22 cellular contexts compared by ENCODE assay signal in genomic region chr7:391961-392524, GRCh38.
DNase-seq lines count a peak whose midpoint lies in the region; ATAC-seq and TF ChIP-seq lines count a peak whose summit lies in the region.
"Had no signal": no experiment of that assay in that cellular context is flagged by ENCODE, and none has a peak within 500 bp of the region (broad histone marks: within the 10 kb centered on the region; RNA-seq: fewer than 3 reads in every experiment).

No MANE protein-coding gene starts in this region.

- TF ChIP-seq EP300 in sigmoid colon (IDR thresholded peaks at IDR 0.05) = no peak

- intact Hi-C loops in activated CD4-positive, alpha-beta T cell treated with anti-CD3 and anti-CD28 coated beads for 36 hours (cut with DNase I, micrococcal nuclease) = no loop called here
- intact Hi-C loops in sigmoid colon (cut with DNase I) = no loop called here

- TF ChIP-seq CTCF in WTC11 (IDR thresholded peaks at IDR 0.05) = no peak
- TF ChIP-seq CTCF in sigmoid colon (IDR thresholded peaks at IDR 0.05) = no peak
- no peak for TF ChIP-seq CTCF in omental fat pad (IDR thresholded peaks at IDR 0.05)

- no peak overlapping the region for H3K27ac ChIP-seq in sigmoid colon
- H3K27ac ChIP-seq: esophagus squamous epithelium, neutrophil had no signal

- WGBS in sigmoid colon, 2 donors = 95 to 96% methylated on average over 25 of the region's 25 CpGs

- H3K4me3 ChIP-seq in sigmoid colon = no peak overlapping the region
- H3K4me3 ChIP-seq: esophagus squamous epithelium, GM12878 had no signal

- no peaks in the 10 kb centered on the region for H3K36me3 ChIP-seq in sigmoid colon
- H3K36me3 ChIP-seq: esophagus squamous epithelium, neutrophil had no signal

- peak; percentile 2 for DNase-seq in activated CD4-positive, alpha-beta T cell treated with anti-CD3 and anti-CD28 coated beads for 36 hours
- DNase-seq in activated CD4-positive, alpha-beta T cell treated with anti-CD3 and anti-CD28 coated beads for 4 hours = no peak
- peak; percentile 6 for DNase-seq in WTC11 (ENCODE audit: low spot score)
- peak; percentile 6 for DNase-seq in iPS-NIHi11 (ENCODE audit: low spot score)
- peak; percentile 37 for DNase-seq in sigmoid colon
- no peak for DNase-seq in immature natural killer cell
- no peak for DNase-seq in omental fat pad (ENCODE audit: low spot score)
- DNase-seq: DND-41; effector memory CD8-positive, alpha-beta T cell; esophagus squamous epithelium; NCI-H1048; NCI-H187; NCI-H69; retina; SW 1271 had no signal

- POLR2A ChIA-PET in activated CD4-positive, alpha-beta T cell treated with anti-CD3 and anti-CD28 coated beads for 36 hours (lab: Charles Lee) = no interaction called here
- POLR2A ChIA-PET in WTC11 (lab: Charles Lee) = no interaction called here

- H3K9me3 Mint-ChIP-seq in activated CD4-positive, alpha-beta T cell treated with anti-CD3 and anti-CD28 coated beads for 36 hours (ENCODE audit: low read depth) = peaks cover 17% of the 10 kb centered on the region
- peaks cover 43% of the 10 kb centered on the region for H3K9me3 Mint-ChIP-seq in WTC11
- H3K9me3 Mint-ChIP-seq in immature natural killer cell = peaks cover 12 to 28% (median 20%) of the 10 kb centered on the region in 6 donors

- CTCF ChIA-PET in activated CD4-positive, alpha-beta T cell treated with anti-CD3 and anti-CD28 coated beads for 36 hours (lab: Charles Lee) = no interaction called here
- CTCF ChIA-PET in WTC11 (lab: Charles Lee) = no interaction called here

- H3K4me3 Mint-ChIP-seq in activated CD4-positive, alpha-beta T cell treated with anti-CD3 and anti-CD28 coated beads for 36 hours = no peak overlapping the region
- H3K4me3 Mint-ChIP-seq in WTC11 (no peak overlapping the region), immature natural killer cell (no peak overlapping the region)
- H3K4me3 Mint-ChIP-seq: activated naive CD8-positive, alpha-beta T cell; activated T-helper 1 cell treated with anti-CD3 and anti-CD28 coated beads, Interleukin-12 subunit alpha, Interleukin-12 subunit beta, Interleukin-2, Interleukin-4 antibody, amounts not matched to agents 30 ng/mL and 10 ng/mL and 1 ng/mL, durations not matched to agents 14 hours and 24 hours and 36 hours; B cell; effector memory CD8-positive, alpha-beta T cell; type B pancreatic cell had no signal

- H3K27me3 Mint-ChIP-seq in activated CD4-positive, alpha-beta T cell treated with anti-CD3 and anti-CD28 coated beads for 36 hours = peaks cover 2% of the 10 kb centered on the region
- H3K27me3 Mint-ChIP-seq in WTC11 (ENCODE audit: low read depth) = peaks cover 18% of the 10 kb centered on the region; the same call in 1 of the 2 replicates
- H3K27me3 Mint-ChIP-seq in immature natural killer cell (ENCODE audit: low read depth in 3 of 3) = peaks cover 4 to 14% (median 7%) of the 10 kb centered on the region in 3 donors
- H3K27me3 Mint-ChIP-seq: activated naive CD8-positive, alpha-beta T cell; B cell; type B pancreatic cell had no signal

- no peaks in the 10 kb centered on the region for H3K27me3 ChIP-seq in sigmoid colon
- H3K27me3 ChIP-seq: esophagus squamous epithelium, neutrophil had no signal

- no peaks in the 10 kb centered on the region for H3K4me1 ChIP-seq in sigmoid colon

- H3K27ac Mint-ChIP-seq in activated CD4-positive, alpha-beta T cell treated with anti-CD3 and anti-CD28 coated beads for 36 hours = no peak overlapping the region
- H3K27ac Mint-ChIP-seq in WTC11 = no peak overlapping the region
- H3K27ac Mint-ChIP-seq in immature natural killer cell = no peak overlapping the region
- H3K27ac Mint-ChIP-seq: activated naive CD8-positive, alpha-beta T cell; activated T-helper 1 cell treated with anti-CD3 and anti-CD28 coated beads, Interleukin-12 subunit alpha, Interleukin-12 subunit beta, Interleukin-2, Interleukin-4 antibody, amounts not matched to agents 30 ng/mL and 10 ng/mL and 1 ng/mL, durations not matched to agents 14 hours and 24 hours and 36 hours; B cell; effector memory CD8-positive, alpha-beta T cell; type B pancreatic cell had no signal

- H3K4me1 Mint-ChIP-seq in activated CD4-positive, alpha-beta T cell treated with anti-CD3 and anti-CD28 coated beads for 36 hours = no peaks in the 10 kb centered on the region
- H3K4me1 Mint-ChIP-seq in WTC11 (no peaks in the 10 kb centered on the region), immature natural killer cell (no peaks in the 10 kb centered on the region)
- H3K4me1 Mint-ChIP-seq: B cell had no signal

- H3K9me3 ChIP-seq in sigmoid colon = peaks cover 0 to 5% (median 2%) of the 10 kb centered on the region in 4 donors
- H3K9me3 ChIP-seq: neutrophil had no signal

- no peak for TF ChIP-seq POLR2A in sigmoid colon (IDR thresholded peaks at IDR 0.05)

- H3K36me3 Mint-ChIP-seq in activated CD4-positive, alpha-beta T cell treated with anti-CD3 and anti-CD28 coated beads for 36 hours (ENCODE audit: low read depth) = peaks cover 4% of the 10 kb centered on the region
- H3K36me3 Mint-ChIP-seq in WTC11 (peaks cover 26% of the 10 kb centered on the region), immature natural killer cell (peaks cover 5 to 13% (median 7%) of the 10 kb centered on the region in 3 donors)

- no peak for ATAC-seq in activated CD4-positive, alpha-beta T cell treated with anti-CD3 and anti-CD28 coated beads for 36 hours
- ATAC-seq in WTC11 = no peak
- ATAC-seq in GM21717 (IDR thresholded peaks at IDR 0.05; ENCODE audit: unreplicated experiment) = no peak
- ATAC-seq in omental fat pad (ENCODE audit: low FRiP score) = no peak
- ATAC-seq: effector memory CD8-positive, alpha-beta T cell; GM12878 had no signal

TF ChIP-seq in WTC11, 78 proteins besides CTCF, POLR2A, EP300 and RAD21 (continues in another document):
- TF ChIP-seq ELF4 (CRISPR knock-in tag; IDR thresholded peaks at IDR 0.05; ENCODE audit: low read depth) (no peak), AFF4 (CRISPR knock-in tag; IDR thresholded peaks at IDR 0.05; ENCODE audit: borderline replicate concordance) (no peak), OVOL2 (CRISPR knock-in tag; IDR thresholded peaks at IDR 0.05; ENCODE audit: borderline replicate concordance) (no peak), HMGXB4 (CRISPR knock-in tag; IDR thresholded peaks at IDR 0.05) (no peak), MYBL2 (CRISPR knock-in tag; IDR thresholded peaks at IDR 0.05) (no peak), ZNF281 (CRISPR knock-in tag; IDR thresholded peaks at IDR 0.05) (no peak), CREM (CRISPR knock-in tag; IDR thresholded peaks at IDR 0.05) (no peak)

Comparison
In these comparisons a context has a peak if more than half of its experiments do, and no peak if none do; other contexts are left out.
1. DNase-seq: peak in activated CD4-positive, alpha-beta T cell treated with anti-CD3 and anti-CD28 coated beads for 36 hours (single experiment), WTC11 (single experiment), iPS-NIHi11 (single experiment) and sigmoid colon (single experiment); none in activated CD4-positive, alpha-beta T cell treated with anti-CD3 and anti-CD28 coated beads for 4 hours (0 of 2), immature natural killer cell (0 of 3) and omental fat pad (single experiment).